Comparison of ENCODE assay signal across 23 cellular contexts in the genomic region with DNA sequence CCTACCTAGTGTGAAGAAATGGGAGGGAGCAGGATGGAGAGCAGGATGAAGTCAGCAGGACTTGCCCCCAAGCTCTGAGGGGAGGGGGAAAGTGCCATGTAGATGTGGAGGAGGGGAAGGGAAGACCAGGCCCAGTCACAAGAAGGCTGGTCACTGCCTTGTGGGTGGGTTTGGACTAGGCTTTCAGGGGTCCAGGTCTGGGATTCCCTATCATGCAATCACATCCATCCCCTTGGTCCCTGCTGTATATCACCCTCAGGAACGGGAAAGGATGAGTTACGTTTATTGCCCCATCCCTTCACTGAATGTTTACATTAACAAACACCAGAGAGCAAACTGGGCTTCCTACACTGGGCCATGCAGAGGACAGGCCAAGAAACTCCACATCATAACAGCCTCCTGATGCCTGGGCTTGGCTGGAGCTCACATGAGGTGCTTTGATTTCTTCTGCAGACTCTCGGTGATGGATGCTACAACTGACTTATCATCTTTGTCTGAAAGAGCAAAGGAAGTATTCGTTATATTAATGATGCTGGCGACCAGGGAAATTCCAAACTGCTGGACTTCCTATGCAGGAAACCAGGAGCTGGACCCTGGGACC. TPM values are rescaled to one million over a fixed set of nuclear protein-coding genes. Genes with fewer than 3 reads are reported as not detected.
"Had no signal": no experiment of that assay in that cellular context is flagged by ENCODE, and none has a peak within 500 bp of the region (broad histone marks: within the 10 kb centered on the region; RNA-seq: fewer than 3 reads in every experiment).

No MANE protein-coding gene starts in this region.

- ATAC-seq: activated CD4-positive, alpha-beta T cell treated with anti-CD3 and anti-CD28 coated beads for 36 hours; activated T-cell treated with anti-CD3 and anti-CD28 coated beads, Interleukin-2, amount 50 U/mL, for 4 hours; left lobe of liver; stimulated activated naive B cell treated with anti-CD40 and anti-IgM and Interleukin-4, amounts not matched to agents 10 μg/mL and 1 μg/mL and 100 μg/mL, for 72 hours; upper lobe of right lung had no signal

- H3K27ac ChIP-seq: ascending aorta, coronary artery, SJSA1, upper lobe of right lung had no signal

- H3K9me3 ChIP-seq: ascending aorta, SJSA1, upper lobe of right lung had no signal

- H3K4me3 Mint-ChIP-seq: activated B cell treated with CpG ODN at 0.5 μM for 24 hours; activated CD4-positive, alpha-beta T cell treated with anti-CD3 and anti-CD28 coated beads for 36 hours; nephron progenitor cell had no signal

- H3K9me3 Mint-ChIP-seq: activated B cell treated with CpG ODN at 0.5 μM for 24 hours; activated T-cell treated with anti-CD3 and anti-CD28 coated beads, Interleukin-2, amount 50 U/mL, for 4 hours; nephron progenitor cell; stimulated activated naive B cell treated with anti-CD40 and anti-IgM and Interleukin-4, amounts not matched to agents 10 μg/mL and 1 μg/mL and 100 μg/mL, for 72 hours had no signal

- DNase-seq: activated B cell treated with CpG ODN at 0.5 μM for 24 hours; activated CD4-positive, alpha-beta T cell treated with anti-CD3 and anti-CD28 coated beads for 36 hours; activated CD4-positive, alpha-beta T cell treated with anti-CD3 and anti-CD28 coated beads, Interleukin-2, amount 50 U/mL, for 4 hours; activated CD8-positive, alpha-beta memory T cell treated with anti-CD3 and anti-CD28 coated beads for 24 hours; activated CD8-positive, alpha-beta memory T cell treated with anti-CD3 and anti-CD28 coated beads, Interleukin-2, amount 50 U/mL, for 4 hours; activated naive CD4-positive, alpha-beta T cell treated with Interleukin-2 at 50 U/mL for 16 hours; activated T-cell treated with anti-CD3 and anti-CD28 coated beads, Interleukin-2, amount 50 U/mL, for 4 hours; foreskin fibroblast; kidney; nephron progenitor cell; posterior cingulate gyrus; stimulated activated CD4-positive, alpha-beta T cell treated with anti-CD3 and anti-CD28 coated beads, Interleukin-2, amount 100 ng/mL, for 48 hours; stimulated activated CD8-positive, alpha-beta memory T cell treated with anti-CD3 and anti-CD28 coated beads, Interleukin-4, amount 100 ng/mL, for 48 hours; stimulated activated naive B cell treated with anti-CD40 and anti-IgM and Interleukin-4, amounts not matched to agents 10 μg/mL and 1 μg/mL and 100 μg/mL, for 72 hours; T-helper 1 cell; T-helper 9 cell; upper lobe of right lung had no signal

- H3K27ac Mint-ChIP-seq: activated CD4-positive, alpha-beta T cell treated with anti-CD3 and anti-CD28 coated beads for 36 hours; nephron progenitor cell; stimulated activated naive B cell treated with anti-CD40 and anti-IgM and Interleukin-4, amounts not matched to agents 10 μg/mL and 1 μg/mL and 100 μg/mL, for 72 hours had no signal

- H3K27me3 ChIP-seq: ascending aorta, SJSA1, upper lobe of right lung had no signal

- H3K36me3 ChIP-seq: SJSA1 had no signal

- H3K4me3 ChIP-seq: ascending aorta, coronary artery, lung, SJSA1, upper lobe of right lung had no signal

RNA-seq across cellular contexts. Expression of a gene that starts 21.8 kb away (rescaled TPM):
- total RNA-seq: ascending aorta, SJSA1 had no signal
- polyA plus RNA-seq: fibroblast of lung had no signal
